Comparison of ENCODE assay signal across 10 cellular contexts in genomic region chr14:65255029-65255545, GRCh38.
DNase-seq lines count a peak whose midpoint lies in the region; ATAC-seq and TF ChIP-seq lines count a peak whose summit lies in the region.
"Had no signal": no experiment of that assay in that cellular context is flagged by ENCODE, and none has a peak within 500 bp of the region (broad histone marks: within the 10 kb centered on the region; RNA-seq: fewer than 3 reads in every experiment).

No MANE protein-coding gene starts in this region.

- peak overlapping the region; percentile 90 for H3K27ac Mint-ChIP-seq in Caco-2 (ENCODE audit: unreplicated experiment)
- H3K27ac Mint-ChIP-seq in IgD-negative memory B cell, result peak overlapping the region in 2 of 3 donors; percentile 53 to 81
- no peak overlapping the region for H3K27ac Mint-ChIP-seq in activated T-helper 1 cell treated with anti-CD3 and anti-CD28 coated beads, Interleukin-12 subunit alpha, Interleukin-12 subunit beta, Interleukin-2, Interleukin-4 antibody, amounts not matched to agents 30 ng/mL and 10 ng/mL and 1 ng/mL, durations not matched to agents 14 hours and 24 hours and 36 hours

- H3K27me3 Mint-ChIP-seq in Caco-2 (ENCODE audit: insufficient read depth, unreplicated experiment), result no peaks in the 10 kb centered on the region
- no peaks in the 10 kb centered on the region for H3K27me3 Mint-ChIP-seq in IgD-negative memory B cell
- no peaks in the 10 kb centered on the region for H3K27me3 Mint-ChIP-seq in activated T-helper 1 cell treated with anti-CD3 and anti-CD28 coated beads, Interleukin-12 subunit alpha, Interleukin-12 subunit beta, Interleukin-2, Interleukin-4 antibody, amounts not matched to agents 30 ng/mL and 10 ng/mL and 1 ng/mL, durations not matched to agents 14 hours and 24 hours and 36 hours (ENCODE audit: insufficient read depth)

- H3K27me3 ChIP-seq in Caco-2 (replicated peaks; ENCODE audit: control insufficient read depth, insufficient read depth, low read length) (no peaks in the 10 kb centered on the region), breast epithelium (no peaks in the 10 kb centered on the region), ascending aorta (no peaks in the 10 kb centered on the region)
- H3K27me3 ChIP-seq: esophagus squamous epithelium, suprapubic skin had no signal

- peaks cover 37% of the 10 kb centered on the region for H3K4me1 Mint-ChIP-seq in Caco-2 (ENCODE audit: low read depth, unreplicated experiment)
- peaks cover 9 to 26% (median 25%) of the 10 kb centered on the region in 3 donors for H3K4me1 Mint-ChIP-seq in IgD-negative memory B cell
- peaks cover 24% of the 10 kb centered on the region for H3K4me1 Mint-ChIP-seq in activated T-helper 1 cell treated with anti-CD3 and anti-CD28 coated beads, Interleukin-12 subunit alpha, Interleukin-12 subunit beta, Interleukin-2, Interleukin-4 antibody, amounts not matched to agents 30 ng/mL and 10 ng/mL and 1 ng/mL, durations not matched to agents 14 hours and 24 hours and 36 hours (ENCODE audit: low read depth)

- H3K9me3 Mint-ChIP-seq in Caco-2 (ENCODE audit: unreplicated experiment) (peaks cover 22% of the 10 kb centered on the region), IgD-negative memory B cell (no peaks in the 10 kb centered on the region)
- H3K9me3 Mint-ChIP-seq in activated T-helper 1 cell treated with anti-CD3 and anti-CD28 coated beads, Interleukin-12 subunit alpha, Interleukin-12 subunit beta, Interleukin-2, Interleukin-4 antibody, amounts not matched to agents 30 ng/mL and 10 ng/mL and 1 ng/mL, durations not matched to agents 14 hours and 24 hours and 36 hours, result peaks cover 4% of the 10 kb centered on the region

- no peak for TF ChIP-seq POLR2A in breast epithelium (IDR thresholded peaks at IDR 0.05)

- H3K4me3 Mint-ChIP-seq in Caco-2 (ENCODE audit: unreplicated experiment) (peak overlapping the region; percentile 65), IgD-negative memory B cell (no peak overlapping the region)
- no peak overlapping the region for H3K4me3 Mint-ChIP-seq in activated T-helper 1 cell treated with anti-CD3 and anti-CD28 coated beads, Interleukin-12 subunit alpha, Interleukin-12 subunit beta, Interleukin-2, Interleukin-4 antibody, amounts not matched to agents 30 ng/mL and 10 ng/mL and 1 ng/mL, durations not matched to agents 14 hours and 24 hours and 36 hours

- BruUV-seq in Caco-2 (replicated peaks; lab: Mats Ljungman, UMichigan), result TSS peak; percentile 83

- POLR2A ChIA-PET in Caco-2 (lab: Charles Lee), result interaction anchor here (1.8 kb wide), 2 partner anchors 28 to 157 kb away, joined by 11 to 15 read pairs; partner anchors contain the start of gene FUT8

- H3K27ac ChIP-seq in breast epithelium (peak overlapping the region; percentile 75 to 76), ascending aorta (no peak overlapping the region)
- H3K27ac ChIP-seq: suprapubic skin had no signal

- H3K36me3 ChIP-seq in Caco-2 (ENCODE audit: control insufficient read depth, insufficient read depth, low read length) (no peaks in the 10 kb centered on the region), breast epithelium (no peaks in the 10 kb centered on the region), mucosa of descending colon (ENCODE audit: low read depth) (no peaks in the 10 kb centered on the region), ascending aorta (no peaks in the 10 kb centered on the region)
- H3K36me3 ChIP-seq: esophagus squamous epithelium, suprapubic skin had no signal

- H3K9me3 ChIP-seq in Caco-2 (peaks cover 24% of the 10 kb centered on the region), breast epithelium (peaks cover 0 to 3% of the 10 kb centered on the region in 2 donors), mucosa of descending colon (no peaks in the 10 kb centered on the region), ascending aorta (no peaks in the 10 kb centered on the region)
- H3K9me3 ChIP-seq: suprapubic skin had no signal

- peak; percentile 8 for ATAC-seq in mucosa of descending colon

- DNase-seq in Caco-2 (peak; percentile 69 to 81), breast epithelium (ENCODE audit: low spot score in 2 of 2) (no peak), mucosa of descending colon (no peak), ascending aorta (ENCODE audit: low spot score in 2 of 2) (no peak), DMS79 (lab: John Stamatoyannopoulos, UW) (no peak), NCI-H1092 treated with DMSO at 0.1 percent for 48 hours (lab: John Stamatoyannopoulos, UW) (no peak)
- DNase-seq in activated T-helper 1 cell treated with anti-CD3 and anti-CD28 coated beads, Interleukin-12 subunit alpha, Interleukin-12 subunit beta, Interleukin-2, Interleukin-4 antibody, amounts not matched to agents 30 ng/mL and 10 ng/mL and 1 ng/mL, durations not matched to agents 14 hours and 24 hours and 36 hours (ENCODE audit: low spot score), result no peak
- DNase-seq: esophagus squamous epithelium had no signal

- H3K4me1 ChIP-seq in Caco-2 (peaks cover 58% of the 10 kb centered on the region), breast epithelium (peaks cover 6 to 9% of the 10 kb centered on the region in 2 donors), mucosa of descending colon (ENCODE audit: low read depth) (peaks cover 18% of the 10 kb centered on the region), ascending aorta (no peaks in the 10 kb centered on the region)

- H3K36me3 Mint-ChIP-seq in Caco-2 (ENCODE audit: insufficient read depth, unreplicated experiment) (peaks cover 26% of the 10 kb centered on the region), IgD-negative memory B cell (peaks cover 7% of the 10 kb centered on the region)
- peaks cover 4% of the 10 kb centered on the region for H3K36me3 Mint-ChIP-seq in activated T-helper 1 cell treated with anti-CD3 and anti-CD28 coated beads, Interleukin-12 subunit alpha, Interleukin-12 subunit beta, Interleukin-2, Interleukin-4 antibody, amounts not matched to agents 30 ng/mL and 10 ng/mL and 1 ng/mL, durations not matched to agents 14 hours and 24 hours and 36 hours (ENCODE audit: low read depth)

- intact Hi-C loops in Caco-2 (cut with micrococcal nuclease; ENCODE audit: unreplicated experiment), result loop anchor here (1.0 to 2.0 kb wide), 4 partner anchors 11 to 48 kb away; no protein-coding TSS in a partner anchor
- intact Hi-C loops in breast epithelium (cut with DNase I; ENCODE audit: low total_unique reads), result no loop called here
- intact Hi-C loops in mucosa of descending colon (cut with DNase I, micrococcal nuclease), result no loop called here
- intact Hi-C loops in activated T-helper 1 cell treated with anti-CD3 and anti-CD28 coated beads, Interleukin-12 subunit alpha, Interleukin-12 subunit beta, Interleukin-2, Interleukin-4 antibody, amounts not matched to agents 30 ng/mL and 10 ng/mL and 1 ng/mL, durations not matched to agents 14 hours and 24 hours and 36 hours (cut with micrococcal nuclease), result no loop called here
- intact Hi-C loops in ascending aorta (cut with DNase I), result no loop called here

- CTCF ChIA-PET in Caco-2 (lab: Charles Lee), result interaction anchor here (0.5 to 2.3 kb wide), 7 partner anchors 16 to 160 kb away, joined by 5 to 26 read pairs (median 10); partner anchors contain the start of gene FUT8

- H3K4me3 ChIP-seq in Caco-2 (ENCODE audit: low read depth, low read length), result no peak overlapping the region
- peak overlapping the region in 2 of 3 donors; percentile 24 to 49 for H3K4me3 ChIP-seq in breast epithelium
- H3K4me3 ChIP-seq in mucosa of descending colon, result no peak overlapping the region
- no peak overlapping the region for H3K4me3 ChIP-seq in ascending aorta
- H3K4me3 ChIP-seq: esophagus squamous epithelium, suprapubic skin had no signal

- TF ChIP-seq CTCF in Caco-2 (IDR thresholded peaks at IDR 0.05; ENCODE audit: insufficient read depth in 1 of 2, low read depth in 1 of 2, low read length in 1 of 2, severe bottlenecking in 1 of 2, unreplicated experiment in 1 of 2) (no peak), breast epithelium (IDR thresholded peaks at IDR 0.05) (no peak), mucosa of descending colon (IDR thresholded peaks at IDR 0.05) (no peak), ascending aorta (IDR thresholded peaks at IDR 0.05) (no peak)

Comparison
In these comparisons a context has a peak if more than half of its experiments do, and no peak if none do; other contexts are left out.
1. DNase-seq: peak in Caco-2 (2 of 2); none in breast epithelium (0 of 2), mucosa of descending colon (0 of 3), activated T-helper 1 cell treated with anti-CD3 and anti-CD28 coated beads, Interleukin-12 subunit alpha, Interleukin-12 subunit beta, Interleukin-2, Interleukin-4 antibody, amounts not matched to agents 30 ng/mL and 10 ng/mL and 1 ng/mL, durations not matched to agents 14 hours and 24 hours and 36 hours (single experiment), ascending aorta (0 of 2), DMS79 (single experiment) and NCI-H1092 treated with DMSO at 0.1 percent for 48 hours (single experiment).
2. H3K4me3 ChIP-seq: peak in breast epithelium (2 of 3); none in Caco-2 (single experiment), mucosa of descending colon (single experiment) and ascending aorta (0 of 2).
3. H3K27ac ChIP-seq: peak in breast epithelium (2 of 2); none in ascending aorta (0 of 2).